In the genomic region with DNA sequence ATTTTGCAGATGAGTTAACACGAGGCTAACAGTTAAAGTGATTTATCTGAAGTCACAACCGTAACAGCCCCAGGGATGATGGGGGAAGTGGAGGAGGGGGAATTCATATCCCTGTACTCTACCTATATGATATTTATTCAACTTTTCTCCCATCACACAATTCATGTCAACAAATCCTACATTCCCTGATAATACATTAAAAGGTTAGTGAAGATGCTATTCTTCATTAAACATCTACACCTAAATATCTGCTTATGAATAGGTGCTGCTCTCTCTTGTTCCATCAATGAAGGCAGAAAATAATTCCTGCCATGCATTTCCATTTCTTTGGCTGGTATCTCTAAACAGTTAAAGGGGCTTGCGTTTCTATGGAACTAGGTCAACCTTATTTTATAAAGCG, we compare ENCODE assay signal across 11 cellular contexts. TPM values are rescaled to one million over a fixed set of nuclear protein-coding genes. Genes with fewer than 3 reads are reported as not detected.
DNase-seq lines count a peak whose midpoint lies in the region; ATAC-seq, FAIRE-seq and TF ChIP-seq lines count a peak whose summit lies in the region.
"Had no signal": no experiment of that assay in that cellular context is flagged by ENCODE, and none has a peak within 500 bp of the region (broad histone marks: within the 10 kb centered on the region; RNA-seq: fewer than 3 reads in every experiment).

No MANE protein-coding gene starts in this region.

- no peaks in the 10 kb centered on the region for H3K27me3 ChIP-seq in Caco-2 (replicated peaks; ENCODE audit: control insufficient read depth, insufficient read depth, low read length)
- H3K27me3 ChIP-seq in sigmoid colon, result no peaks in the 10 kb centered on the region

- BruUV-seq in Caco-2 (replicated peaks; lab: Mats Ljungman, UMichigan), result no TSS peak

- POLR2A ChIA-PET in Caco-2 (lab: Charles Lee), result no interaction called here

- ATAC-seq in HG02981 (IDR thresholded peaks at IDR 0.05; ENCODE audit: unreplicated experiment) (no peak), GM21576 (IDR thresholded peaks at IDR 0.05; ENCODE audit: unreplicated experiment) (no peak)

- no peak for TF ChIP-seq CTCF in Caco-2 (IDR thresholded peaks at IDR 0.05; ENCODE audit: insufficient read depth in 1 of 2, low read depth in 1 of 2, low read length in 1 of 2, severe bottlenecking in 1 of 2, unreplicated experiment in 1 of 2)
- no peak for TF ChIP-seq CTCF in VCaP (conservative IDR thresholded peaks at IDR 0.05)
- TF ChIP-seq CTCF in fibroblast of mammary gland (conservative IDR thresholded peaks at IDR 0.05; ENCODE audit: control insufficient read depth, insufficient read depth, low read depth, low read length), result no peak
- no peak for TF ChIP-seq CTCF in sigmoid colon (IDR thresholded peaks at IDR 0.05)

- WGBS in sigmoid colon, 2 donors, result 70 to 72% methylated on average over 4 of the region's 4 CpGs

- H3K9me3 ChIP-seq in Caco-2 (no peaks in the 10 kb centered on the region), sigmoid colon (no peaks in the 10 kb centered on the region)

- H3K4me3 ChIP-seq in Caco-2 (ENCODE audit: low read depth, low read length) (no peak overlapping the region), fibroblast of mammary gland (ENCODE audit: control insufficient read depth, low read depth, low read length) (peak overlapping the region; percentile 40), sigmoid colon (peak overlapping the region in 1 of 4 donors; percentile 15)

- no peak for DNase-seq in Caco-2
- no peak for DNase-seq in fibroblast of mammary gland (ENCODE audit: low read depth)
- no peak for DNase-seq in sigmoid colon
- DNase-seq in urothelium cell line (ENCODE audit: low spot score), result no peak
- DNase-seq in NCI-H2171 (lab: John Stamatoyannopoulos, UW), result no peak
- DNase-seq: activated naive CD4-positive, alpha-beta T cell treated with anti-CD3 and anti-CD28 coated beads, Interleukin-2, amount 50 U/mL, for 16 hours; GOT3; NCI-H524 treated with DMSO at 0.1 percent for 48 hours had no signal

- H3K27ac ChIP-seq in VCaP (peak overlapping the region; percentile 97), sigmoid colon (peak overlapping the region; percentile 69 to 99 (median 84))

- TF ChIP-seq EP300 in sigmoid colon (IDR thresholded peaks at IDR 0.05), result no peak

- H3K36me3 ChIP-seq in Caco-2 (ENCODE audit: control insufficient read depth, insufficient read depth, low read length) (no peaks in the 10 kb centered on the region; the same call in 1 of the 2 replicates), sigmoid colon (peaks cover 11 to 53% (median 30%) of the 10 kb centered on the region in 4 donors)

- H3K4me1 ChIP-seq in Caco-2 (peaks cover 40% of the 10 kb centered on the region), sigmoid colon (peaks cover 0 to 54% (median 52%) of the 10 kb centered on the region in 4 donors)

- H3K27ac Mint-ChIP-seq in Caco-2 (ENCODE audit: unreplicated experiment), result peak overlapping the region; percentile 58

- no peaks in the 10 kb centered on the region for H3K9me3 Mint-ChIP-seq in Caco-2 (ENCODE audit: unreplicated experiment)

- no peaks in the 10 kb centered on the region for H3K27me3 Mint-ChIP-seq in Caco-2 (ENCODE audit: insufficient read depth, unreplicated experiment)

- peaks cover 47% of the 10 kb centered on the region for H3K4me1 Mint-ChIP-seq in Caco-2 (ENCODE audit: low read depth, unreplicated experiment)

- peaks cover 72% of the 10 kb centered on the region for H3K36me3 Mint-ChIP-seq in Caco-2 (ENCODE audit: insufficient read depth, unreplicated experiment)

- FAIRE-seq in urothelium cell line (lab: Jason Lieb, UNC), result no peak

- CTCF ChIA-PET in Caco-2 (lab: Charles Lee), result no interaction called here

- no peak overlapping the region for H3K4me3 Mint-ChIP-seq in Caco-2 (ENCODE audit: unreplicated experiment)

- TF ChIP-seq POLR2A in sigmoid colon (IDR thresholded peaks at IDR 0.05), result no peak

- intact Hi-C loops in Caco-2 (cut with micrococcal nuclease; ENCODE audit: unreplicated experiment) (no loop called here), sigmoid colon (cut with DNase I) (no loop called here)

RNA-seq across cellular contexts. Expression of gene YBX3, which starts 6.8 kb away (rescaled TPM):
- total RNA-seq in Caco-2 (2022) (315 and 326 TPM in 2 replicates), sigmoid colon (100 to 1,000 TPM; 281 to 596 (median 407) TPM)
- polyA plus RNA-seq in sigmoid colon, result 100 to 1,000 TPM in 2 of 3 donors, 10 to 100 TPM in 1; 81.8 to 244 (median 153) TPM

RNA-seq across cellular contexts. Expression of gene STYK1, which starts 42.4 kb away (rescaled TPM):
- total RNA-seq in Caco-2 (2022) (4.5 and 4.9 TPM in 2 replicates), sigmoid colon (under 1 TPM in 3 of 4 donors, not detected in 1; 0.16 to 0.54 (median 0.36) TPM)
- 10 to 100 TPM in 1 of 3 donors, 1 to 10 TPM in 2; 6.9 to 14.1 (median 9.0) TPM for polyA plus RNA-seq in sigmoid colon
